8 cellular contexts compared by ENCODE assay signal in the genomic region with DNA sequence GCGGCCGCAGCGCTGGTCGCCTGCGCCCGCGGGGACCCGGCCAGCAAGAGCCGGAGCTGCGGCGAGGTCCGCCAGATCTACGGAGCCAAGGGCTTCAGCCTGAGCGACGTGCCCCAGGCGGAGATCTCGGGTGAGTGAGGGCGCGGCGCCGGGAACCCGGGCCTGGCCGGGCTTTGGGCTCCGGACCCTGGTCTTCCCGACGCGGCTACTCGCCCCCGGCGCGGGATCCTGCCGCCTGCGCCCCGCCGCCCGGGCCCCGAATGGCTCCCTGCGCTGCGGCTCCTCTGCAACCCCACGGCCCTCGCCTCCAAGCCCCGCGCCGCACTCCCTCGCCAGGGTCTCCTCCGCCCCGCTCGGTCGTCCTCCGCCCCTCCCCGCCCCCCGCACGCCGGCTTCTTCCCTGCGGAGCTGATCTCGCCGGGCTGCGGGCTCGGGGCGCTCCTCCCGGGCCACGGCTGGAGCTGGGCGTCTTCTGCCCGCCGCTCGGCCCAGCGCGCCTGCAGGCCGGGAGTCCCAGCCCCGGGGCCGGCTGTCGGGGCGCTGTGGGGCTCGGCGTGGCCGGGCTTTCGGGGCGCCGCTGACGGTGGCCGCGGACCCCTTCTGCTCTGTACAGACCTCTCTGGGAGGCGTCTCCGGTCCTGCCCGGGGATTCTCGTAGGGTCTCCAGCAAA. TPM values are rescaled to one million over a fixed set of nuclear protein-coding genes. Genes with fewer than 3 reads are reported as not detected.
DNase-seq lines count a peak whose midpoint lies in the region; ATAC-seq and TF ChIP-seq lines count a peak whose summit lies in the region.

No MANE protein-coding gene starts in this region.

- H3K9me3 ChIP-seq in NT2/D1 (ENCODE audit: insufficient read depth, low read length) (peaks cover 5% of the 10 kb centered on the region; the same call in 1 of the 2 replicates), ectodermal cell (ENCODE audit: control insufficient read depth, low read length) (no peaks in the 10 kb centered on the region), muscle layer of colon (ENCODE audit: low read length) (no peaks in the 10 kb centered on the region)

- H3K27ac ChIP-seq in ectodermal cell (ENCODE audit: insufficient read depth, low read depth, low read length, poor library complexity, severe bottlenecking) (no peak overlapping the region), muscle layer of colon (ENCODE audit: low read depth, low read length) (peak overlapping the region; percentile 75)

- peak; percentile 29 for DNase-seq in AG10803 (ENCODE audit: low read depth)
- DNase-seq in NT2/D1 (ENCODE audit: low read depth, low spot score): no peak
- no peak for DNase-seq in hypothalamus (lab: John Stamatoyannopoulos, UW)
- DNase-seq in HT-29 (ENCODE audit: low spot score): no peak

- H3K36me3 ChIP-seq in NT2/D1 (ENCODE audit: insufficient read depth, insufficient read length, low read length): peaks cover 31% of the 10 kb centered on the region
- H3K36me3 ChIP-seq in ectodermal cell (ENCODE audit: control insufficient read depth, insufficient read depth, low read length): no peaks in the 10 kb centered on the region
- no peaks in the 10 kb centered on the region for H3K36me3 ChIP-seq in muscle layer of colon (ENCODE audit: insufficient read depth, low read length)

- H3K27me3 ChIP-seq in NT2/D1 (ENCODE audit: insufficient read depth, insufficient read length): peaks cover 18% of the 10 kb centered on the region
- H3K27me3 ChIP-seq in ectodermal cell (ENCODE audit: control insufficient read depth, insufficient read depth, low read length, poor library complexity, severe bottlenecking): peaks cover 22% of the 10 kb centered on the region
- H3K27me3 ChIP-seq in muscle layer of colon (ENCODE audit: control insufficient read depth in 1 of 2, insufficient read depth in 2 of 2, low read length in 2 of 2): peaks cover 0 to 8% of the 10 kb centered on the region in 2 donors

- H3K4me3 ChIP-seq in AG10803 (ENCODE audit: low read length) (peak overlapping the region; percentile 62), NT2/D1 (ENCODE audit: insufficient read length, low read depth) (peak overlapping the region; percentile 81), ectodermal cell (ENCODE audit: insufficient read depth, low read depth, low read length) (peak overlapping the region; percentile 69), muscle layer of colon (ENCODE audit: low read depth in 1 of 2, low read length in 2 of 2) (peak overlapping the region; percentile 35 to 68)

- ATAC-seq in GM19438 (IDR thresholded peaks at IDR 0.05; ENCODE audit: low read depth, unreplicated experiment): peak; percentile 12
- ATAC-seq in GM21576 (IDR thresholded peaks at IDR 0.05; ENCODE audit: unreplicated experiment): no peak

- H3K9ac ChIP-seq in NT2/D1 (ENCODE audit: insufficient read length, low read depth): peak overlapping the region; percentile 91
- peak overlapping the region; percentile 21 for H3K9ac ChIP-seq in muscle layer of colon (ENCODE audit: low read length)

- H3K4me1 ChIP-seq in NT2/D1 (ENCODE audit: insufficient read depth, insufficient read length) (peaks cover 43% of the 10 kb centered on the region), ectodermal cell (ENCODE audit: control insufficient read depth, insufficient read depth, low read length) (peaks cover 11% of the 10 kb centered on the region), muscle layer of colon (ENCODE audit: insufficient read depth, low read length) (peaks cover 31% of the 10 kb centered on the region)

- no peak for TF ChIP-seq CTCF in AG10803 (conservative IDR thresholded peaks at IDR 0.05; ENCODE audit: low read length)

- 0% methylated on average over 86 of the region's 86 CpGs for WGBS in ectodermal cell, 2 experiments

RNA-seq across cellular contexts. Expression of a gene that starts 0.6 kb away (rescaled TPM):
- 68.4 TPM for polyA plus RNA-seq in ectodermal cell (2013, experiment 1 of 4)
- 70.8 TPM for polyA plus RNA-seq in ectodermal cell (2013, experiment 2 of 4)
- polyA plus RNA-seq in ectodermal cell (2013, experiment 3 of 4): 49.4 TPM
- polyA plus RNA-seq in ectodermal cell (2013, experiment 4 of 4): 51.5 TPM
- total RNA-seq in HT-29 (2014; rRNA removed; shearing (Covaris generic)): 9.9 and 12.3 TPM in 2 replicates
